Comparison of ENCODE assay signal across 8 cellular contexts in genomic region chr6:86832686-86833085, GRCh38.
"Had no signal": no experiment of that assay in that cellular context is flagged by ENCODE, and none has a peak within 500 bp of the region (broad histone marks: within the 10 kb centered on the region; RNA-seq: fewer than 3 reads in every experiment).

No MANE protein-coding gene starts in this region.

- DNase-seq: GDM1, GF-D8 had no signal

- H3K4me3 ChIP-seq: GM12878 had no signal

- FAIRE-seq: G401.6, GM12878, GM12891, GM12892, GM18507, GM19239 had no signal

- ATAC-seq: GM12878 had no signal
